Comparison of ENCODE assay signal across 12 cellular contexts in genomic region chrX:149940717-149941024, GRCh38. TPM values are rescaled to one million over a fixed set of nuclear protein-coding genes. Genes with fewer than 3 reads are reported as not detected.
DNase-seq lines count a peak whose midpoint lies in the region; ATAC-seq and TF ChIP-seq lines count a peak whose summit lies in the region.
"Not testable (repeated sequence)": the region's sequence is repeated elsewhere in the genome, so short reads cannot be mapped to it uniquely, and the experiment has no call there.
"Had no signal": no experiment of that assay in that cellular context is flagged by ENCODE, and none has a peak within 500 bp of the region (broad histone marks: within the 10 kb centered on the region; RNA-seq: fewer than 3 reads in every experiment).

No MANE protein-coding gene starts in this region.

- POLR2A ChIA-PET in HCT116 (lab: Charles Lee): not testable (repeated sequence)
- POLR2A ChIA-PET in RWPE1 (lab: Yijun Ruan, JAX; ENCODE audit: low non-redundant PET): interaction anchor here (0.5 to 0.7 kb wide), 2 partner anchors 345 to 749 kb away, joined by 3 read pairs; no protein-coding TSS in a partner anchor

- DNase-seq in HCT116 (ENCODE audit: low read depth, low spot score); RWPE1 (ENCODE audit: low spot score); choroid plexus epithelial cell (ENCODE audit: low read depth); left ventricle myocardium inferior; neural crest cell (ENCODE audit: low read depth, low spot score): not testable (repeated sequence)

- BruUV-seq in HCT116 (replicated peaks; lab: Mats Ljungman, UMichigan): not testable (repeated sequence)

- not testable (repeated sequence) for H3K27me3 ChIP-seq in BLaER1; HCT116 (ENCODE audit: insufficient read depth, low read length); left ventricle myocardium inferior (ENCODE audit: low read depth)

- not testable (repeated sequence) for H3K9me3 Mint-ChIP-seq in activated T-helper 17 cell treated with anti-CD3 and anti-CD28 coated beads, Interleukin-2, amount 50 U/mL, for 72 hours; neural crest cell; stimulated activated naive CD8-positive, alpha-beta T cell treated with anti-CD3 and anti-CD28 coated beads, Interleukin-15, Interleukin-2, amounts not matched to agents 100 ng/mL and 50 ng/mL, for 24 hours

- H3K4me3 ChIP-seq in BLaER1: not testable (repeated sequence)
- peak overlapping the region; percentile 7 to 28; a peak in 1 of 4 replicates for H3K4me3 ChIP-seq in HCT116 (replicated peaks in 1 of 2; ENCODE audit: low read depth in 1 of 2, low read length in 2 of 2)
- peak overlapping the region; percentile 28 for H3K4me3 ChIP-seq in choroid plexus epithelial cell (ENCODE audit: low read depth, low read length)
- peak overlapping the region; percentile 84 for H3K4me3 ChIP-seq in left ventricle myocardium inferior

- H3K27ac Mint-ChIP-seq in activated T-helper 17 cell treated with anti-CD3 and anti-CD28 coated beads, Interleukin-2, amount 50 U/mL, for 72 hours: peak overlapping the region; percentile 89
- peak overlapping the region; percentile 89 for H3K27ac Mint-ChIP-seq in neural crest cell (ENCODE audit: unreplicated experiment)
- H3K27ac Mint-ChIP-seq in stimulated activated naive CD8-positive, alpha-beta T cell treated with anti-CD3 and anti-CD28 coated beads, Interleukin-15, Interleukin-2, amounts not matched to agents 100 ng/mL and 50 ng/mL, for 24 hours: peak overlapping the region; percentile 88

- not testable (repeated sequence) for H3K4me1 Mint-ChIP-seq in activated T-helper 17 cell treated with anti-CD3 and anti-CD28 coated beads, Interleukin-2, amount 50 U/mL, for 72 hours; neural crest cell; stimulated activated naive CD8-positive, alpha-beta T cell treated with anti-CD3 and anti-CD28 coated beads, Interleukin-15, Interleukin-2, amounts not matched to agents 100 ng/mL and 50 ng/mL, for 24 hours (ENCODE audit: low read depth)

- not testable (repeated sequence) for TF ChIP-seq POLR2A in HCT116 (IDR thresholded peaks at IDR 0.05; ENCODE audit: borderline replicate concordance, extremely low read depth, insufficient read depth, insufficient read length)

- H3K9ac ChIP-seq in BLaER1; HCT116 (ENCODE audit: low read length): not testable (repeated sequence)

- not testable (repeated sequence) for H3K36me3 ChIP-seq in BLaER1; HCT116 (ENCODE audit: control insufficient read depth in 1 of 2, insufficient read depth in 2 of 2, low read length in 2 of 2); left ventricle myocardium inferior

- TF ChIP-seq CTCF in HCT116 (IDR thresholded peaks at IDR 0.05 in 2 of 3, conservative IDR thresholded peaks at IDR 0.05 in 1 of 3; ENCODE audit: borderline replicate concordance in 1 of 3, insufficient read depth in 1 of 3, low read depth in 2 of 3, low read length in 2 of 3) (peak in 1 of 3 experiments; percentile 39; a peak in 2 of 6 replicates), RWPE1 (conservative IDR thresholded peaks at IDR 0.05; ENCODE audit: low read depth) (peak; percentile 44), neural crest cell (conservative IDR thresholded peaks at IDR 0.05) (peak; percentile 55)
- TF ChIP-seq CTCF in choroid plexus epithelial cell (conservative IDR thresholded peaks at IDR 0.05; ENCODE audit: low read depth, low read length); left ventricle myocardium inferior (IDR thresholded peaks at IDR 0.05; ENCODE audit: borderline replicate concordance): not testable (repeated sequence)

- CTCF ChIA-PET in HCT116 (lab: Charles Lee) (interaction anchor here (1.0 to 1.6 kb wide), 7 partner anchors 8 to 546 kb away, joined by 3 to 6 read pairs (median 3); no protein-coding TSS in a partner anchor), RWPE1 (lab: Yijun Ruan, JAX) (interaction anchor here (0.7 kb wide), 1 partner anchor 740 kb away, joined by 3 read pairs; no protein-coding TSS in a partner anchor)

- not testable (repeated sequence) for ATAC-seq in HCT116; activated T-helper 17 cell treated with anti-CD3 and anti-CD28 coated beads, Interleukin-2, amount 50 U/mL, for 72 hours (replicated peaks)

- H3K27me3 Mint-ChIP-seq in activated T-helper 17 cell treated with anti-CD3 and anti-CD28 coated beads, Interleukin-2, amount 50 U/mL, for 72 hours; neural crest cell (ENCODE audit: low read depth); stimulated activated naive CD8-positive, alpha-beta T cell treated with anti-CD3 and anti-CD28 coated beads, Interleukin-15, Interleukin-2, amounts not matched to agents 100 ng/mL and 50 ng/mL, for 24 hours: not testable (repeated sequence)

- peak overlapping the region; percentile 89 for H3K4me3 Mint-ChIP-seq in activated T-helper 17 cell treated with anti-CD3 and anti-CD28 coated beads, Interleukin-2, amount 50 U/mL, for 72 hours
- H3K4me3 Mint-ChIP-seq in neural crest cell: peak overlapping the region; percentile 94
- H3K4me3 Mint-ChIP-seq in stimulated activated naive CD8-positive, alpha-beta T cell treated with anti-CD3 and anti-CD28 coated beads, Interleukin-15, Interleukin-2, amounts not matched to agents 100 ng/mL and 50 ng/mL, for 24 hours: peak overlapping the region; percentile 49

- H4K20me1 ChIP-seq in BLaER1; HCT116 (ENCODE audit: insufficient read depth): not testable (repeated sequence)

- H3K36me3 Mint-ChIP-seq in activated T-helper 17 cell treated with anti-CD3 and anti-CD28 coated beads, Interleukin-2, amount 50 U/mL, for 72 hours (ENCODE audit: low read depth); neural crest cell (ENCODE audit: low read depth); stimulated activated naive CD8-positive, alpha-beta T cell treated with anti-CD3 and anti-CD28 coated beads, Interleukin-15, Interleukin-2, amounts not matched to agents 100 ng/mL and 50 ng/mL, for 24 hours (ENCODE audit: low read depth): not testable (repeated sequence)

- H2AFZ ChIP-seq in HCT116 (ENCODE audit: low read depth, low read length, poor library complexity, severe bottlenecking): not testable (repeated sequence)

- RAD21 ChIA-PET in HCT116 (lab: Charles Lee; ENCODE audit: low non-redundant PET in 1 of 2, low total read pairs in 2 of 2, uncharacterized antibody in 2 of 2, unreplicated experiment in 2 of 2): interaction anchor here in 1 of 2 experiments (0.6 to 1.1 kb wide), 2 partner anchors 423 to 739 kb away, joined by 3 read pairs; partner anchors contain the start of gene MAMLD1

- intact Hi-C loops in HCT116 (cut with micrococcal nuclease); left ventricle myocardium inferior (cut with micrococcal nuclease): not testable (repeated sequence)

- peaks cover 10% of the 10 kb centered on the region; the same call in 1 of the 2 replicates for H3K79me2 ChIP-seq in HCT116 (ENCODE audit: insufficient read depth, low read length)

- H3K27ac ChIP-seq in BLaER1: not testable (repeated sequence)
- H3K27ac ChIP-seq in HCT116 (ENCODE audit: low read depth, low read length): peak overlapping the region; percentile 80; the same call in 1 of the 2 replicates
- peak overlapping the region; percentile 94 for H3K27ac ChIP-seq in RWPE1
- peak overlapping the region; percentile 71 for H3K27ac ChIP-seq in left ventricle myocardium inferior (replicated peaks)

- H3K4me1 ChIP-seq in BLaER1: peaks cover 22% of the 10 kb centered on the region
- not testable (repeated sequence) for H3K4me1 ChIP-seq in HCT116 (ENCODE audit: control insufficient read depth in 1 of 2, insufficient read depth in 2 of 2, low read length in 2 of 2); left ventricle myocardium inferior

- H3K4me2 ChIP-seq in BLaER1 (peak overlapping the region; percentile 36; the same call in 1 of the 2 replicates), HCT116 (ENCODE audit: low read length) (peak overlapping the region; percentile 48)

- not testable (repeated sequence) for H3K9me2 ChIP-seq in HCT116 (ENCODE audit: insufficient read depth)

- peaks cover 11% of the 10 kb centered on the region; the same call in 1 of the 2 replicates for H3K9me3 ChIP-seq in BLaER1
- not testable (repeated sequence) for H3K9me3 ChIP-seq in HCT116 (ENCODE audit: control insufficient read depth in 1 of 2, insufficient read depth in 1 of 2, low read depth in 1 of 2, low read length in 2 of 2); left ventricle myocardium inferior (replicated peaks)

- not testable (repeated sequence) for TF ChIP-seq RAD21 in HCT116 (IDR thresholded peaks at IDR 0.05; ENCODE audit: low read depth)

RNA-seq across cellular contexts. Expression of gene EOLA2, which starts 2.4 kb away (rescaled TPM):
- total RNA-seq in HCT116 (2021; ENCODE audit: unreplicated experiment) (26.4 TPM), left ventricle myocardium inferior (25.5 TPM), neural crest cell (33.8 and 36.2 TPM in 2 replicates)
- polyA plus RNA-seq in HCT116 (2012): 25.7 and 33.6 TPM in 2 replicates
- 10 to 100 TPM; 31.0 to 42.3 TPM for total RNA-seq in activated T-helper 17 cell treated with anti-CD3 and anti-CD28 coated beads, Interleukin-2, amount 50 U/mL, for 72 hours

RNA-seq across cellular contexts. Expression of gene HSFX4, which starts 11.3 kb away (rescaled TPM):
- not detected for total RNA-seq in HCT116 (2021; ENCODE audit: unreplicated experiment)
- not detected in 2 replicates for polyA plus RNA-seq in HCT116 (2012)
- total RNA-seq in activated T-helper 17 cell treated with anti-CD3 and anti-CD28 coated beads, Interleukin-2, amount 50 U/mL, for 72 hours: not detected
- total RNA-seq in left ventricle myocardium inferior: not detected
- not detected in 2 replicates for total RNA-seq in neural crest cell
- total RNA-seq: G401; LHCN-M2; T-helper 2 cell treated with Interferon-gamma antibody and Interleukin-4, amounts not matched to agents 100 ng/mL and 5 ng/mL, for 36 hours had no signal
- polyA plus RNA-seq: BJ had no signal

RNA-seq across cellular contexts. Expression of gene MAGEA8, which starts 59.7 kb away (rescaled TPM):
- total RNA-seq in HCT116 (2021; ENCODE audit: unreplicated experiment) (not detected), left ventricle myocardium inferior (not detected), neural crest cell (not detected in 2 replicates)
- 0.04 and 0.09 TPM in 2 replicates for polyA plus RNA-seq in HCT116 (2012)
- not detected for total RNA-seq in activated T-helper 17 cell treated with anti-CD3 and anti-CD28 coated beads, Interleukin-2, amount 50 U/mL, for 72 hours
- total RNA-seq: G401; LHCN-M2; T-helper 2 cell treated with Interferon-gamma antibody and Interleukin-4, amounts not matched to agents 100 ng/mL and 5 ng/mL, for 36 hours had no signal
- polyA plus RNA-seq: BJ had no signal
